Comparison of ENCODE assay signal across 8 cellular contexts in the genomic region with DNA sequence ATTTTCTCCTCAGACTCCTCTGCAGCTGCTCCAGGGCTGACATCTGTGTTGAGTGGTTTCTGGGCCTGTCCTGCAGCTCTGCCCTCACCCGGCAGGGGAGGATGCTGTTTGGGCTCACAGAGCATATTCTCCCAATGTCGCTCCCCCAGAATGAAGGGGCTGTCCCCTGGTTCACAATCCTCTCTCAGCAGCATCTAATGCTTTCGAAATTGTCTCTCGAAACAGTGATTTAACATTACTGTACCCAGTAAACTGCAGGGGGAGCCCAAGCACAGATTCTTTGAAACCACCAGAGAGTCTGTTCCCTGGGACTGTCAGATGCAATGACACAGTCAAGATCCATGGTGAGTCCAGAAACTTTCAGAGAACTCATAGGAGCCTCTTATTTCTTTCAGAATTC.
A peak's percentile ranks its signal among the peaks of the same experiment; 100 is the strongest.
DNase-seq lines count a peak whose midpoint lies in the region; ATAC-seq and TF ChIP-seq lines count a peak whose summit lies in the region.
"Not testable (repeated sequence)": the region's sequence is repeated elsewhere in the genome, so short reads cannot be mapped to it uniquely, and the experiment has no call there.

No MANE protein-coding gene starts in this region.

- ATAC-seq in HG03280 (IDR thresholded peaks at IDR 0.05; ENCODE audit: unreplicated experiment), result peak; percentile 68
- peak; percentile 69 for ATAC-seq in central memory CD8-positive, alpha-beta T cell (replicated peaks; ENCODE audit: extremely low read depth, poor library complexity, severe bottlenecking)

- H3K27ac ChIP-seq in DOHH2 (ENCODE audit: low read depth, low read length), result not testable (repeated sequence)

- not testable (repeated sequence) for H3K9me2 ChIP-seq in DOHH2 (replicated peaks; ENCODE audit: control insufficient read depth, low read length)

- peaks cover 44% of the 10 kb centered on the region for H3K9me3 ChIP-seq in DOHH2 (ENCODE audit: control insufficient read depth, insufficient read depth, low read length)

- not testable (repeated sequence) for H3K27me3 ChIP-seq in DOHH2 (ENCODE audit: control insufficient read depth, low read length)

- not testable (repeated sequence) for H3K4me2 ChIP-seq in DOHH2 (ENCODE audit: low read length)

- not testable (repeated sequence) for H3K36me3 ChIP-seq in DOHH2 (ENCODE audit: control insufficient read depth, low read length)

- H3K4me1 Mint-ChIP-seq in central memory CD8-positive, alpha-beta T cell, result peaks cover 31% of the 10 kb centered on the region

- not testable (repeated sequence) for H3K9me3 Mint-ChIP-seq in central memory CD8-positive, alpha-beta T cell

- H3K4me1 ChIP-seq in DOHH2 (ENCODE audit: control insufficient read depth, low read length), result not testable (repeated sequence)

- DNase-seq in NCI-H146 treated with DMSO at 0.1 percent for 48 hours (lab: John Stamatoyannopoulos, UW; ENCODE audit: unreplicated experiment) (peak; percentile 9), SK-N-DZ (ENCODE audit: low spot score) (peak; percentile 3), myocyte (ENCODE audit: low read depth) (peak; percentile 33)
- peak; percentile 4 for DNase-seq in activated CD8-positive, alpha-beta memory T cell treated with anti-CD3 and anti-CD28 coated beads, Interleukin-2, amount 50 U/mL, for 24 hours (ENCODE audit: extremely low read depth)
- DNase-seq in central memory CD8-positive, alpha-beta T cell (ENCODE audit: low spot score in 2 of 2), result peak in 1 of 2 donors; percentile 36
- peak; percentile 1 to 57 (median 30) for DNase-seq in stimulated activated naive CD4-positive, alpha-beta T cell (lab: John Stamatoyannopoulos, UW)

- H4K20me1 ChIP-seq in DOHH2 (ENCODE audit: control insufficient read depth, insufficient read depth, low read depth, low read length), result not testable (repeated sequence)

- TF ChIP-seq CTCF in DOHH2 (IDR thresholded peaks at IDR 0.05; ENCODE audit: low read depth, low read length, poor library complexity, severe bottlenecking), result peak; percentile 40

- not testable (repeated sequence) for H3K27me3 Mint-ChIP-seq in central memory CD8-positive, alpha-beta T cell

- H3F3A ChIP-seq in DOHH2 (ENCODE audit: control insufficient read depth, insufficient read depth), result peaks cover 23% of the 10 kb centered on the region

- not testable (repeated sequence) for H3K4me3 Mint-ChIP-seq in central memory CD8-positive, alpha-beta T cell

- not testable (repeated sequence) for H3K4me3 ChIP-seq in DOHH2 (ENCODE audit: low read length)

- H3K79me2 ChIP-seq in DOHH2 (ENCODE audit: control insufficient read depth, low read length), result not testable (repeated sequence)

- H3K36me3 Mint-ChIP-seq in central memory CD8-positive, alpha-beta T cell (ENCODE audit: insufficient read depth), result not testable (repeated sequence)

- H3K27ac Mint-ChIP-seq in central memory CD8-positive, alpha-beta T cell (ENCODE audit: low read depth), result not testable (repeated sequence)
